In the genomic region with DNA sequence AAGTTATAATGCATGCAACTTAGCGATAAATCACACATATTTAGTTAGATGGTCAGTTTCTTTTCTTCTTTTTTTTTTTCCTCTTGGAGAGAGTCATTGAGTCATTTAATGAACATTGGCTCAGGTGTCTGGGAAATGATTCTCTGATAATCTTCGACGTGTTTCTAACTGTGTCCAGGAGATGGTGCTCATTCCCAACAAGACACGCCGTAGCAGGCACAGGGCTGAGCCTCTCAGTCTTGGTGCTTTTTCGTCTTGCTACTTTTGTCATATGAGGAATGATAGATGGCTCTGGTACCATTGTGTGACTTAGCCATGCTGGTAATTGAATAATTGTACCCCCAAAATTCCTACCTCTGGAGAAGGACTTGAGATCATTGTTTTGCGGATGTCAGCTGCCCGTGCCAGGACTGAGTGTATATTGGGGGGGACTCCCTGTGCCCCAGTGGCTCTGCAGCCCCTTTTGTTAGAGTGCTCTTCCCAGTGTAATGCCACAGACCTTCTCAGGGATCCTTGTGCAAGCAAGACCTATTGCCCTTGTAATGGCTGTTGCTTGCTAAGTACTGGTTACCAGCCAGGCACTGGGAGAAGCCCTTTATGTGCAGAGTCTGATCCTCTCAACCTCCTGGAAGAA, we compare ENCODE assay signal across 8 cellular contexts.
DNase-seq lines count a peak whose midpoint lies in the region; ATAC-seq and TF ChIP-seq lines count a peak whose summit lies in the region.

No MANE protein-coding gene starts in this region.

- no peak overlapping the region for H3K4me3 Mint-ChIP-seq in type B pancreatic cell

- DNase-seq in Daoy (ENCODE audit: low read depth) (peak; percentile 5), NCI-H748 treated with DMSO at 0.1 percent for 48 hours (lab: John Stamatoyannopoulos, UW) (peak; percentile 78), cardiac fibroblast (ENCODE audit: low read depth in 2 of 2) (peak; percentile 48 to 64), kidney tubule cell (ENCODE audit: low spot score) (peak; percentile 69), type B pancreatic cell (ENCODE audit: extremely low spot score, unreplicated experiment) (no peak)
- DNase-seq in activated CD8-positive, alpha-beta memory T cell treated with anti-CD3 and anti-CD28 coated beads, Interleukin-2, amount 50 U/mL, for 48 hours = no peak

- H3K4me3 ChIP-seq in cardiac fibroblast (replicated peaks in 1 of 2; ENCODE audit: low read depth in 2 of 2, low read length in 2 of 2) = no peak overlapping the region

- no peak overlapping the region for H3K27ac Mint-ChIP-seq in type B pancreatic cell

- TF ChIP-seq CTCF in cardiac fibroblast (IDR thresholded peaks at IDR 0.05; ENCODE audit: low read depth, low read length) (peak; percentile 56), type B pancreatic cell (conservative IDR thresholded peaks at IDR 0.05) (peak; percentile 89)

- H3K36me3 Mint-ChIP-seq in type B pancreatic cell = no peaks in the 10 kb centered on the region

- H3K4me1 Mint-ChIP-seq in type B pancreatic cell (ENCODE audit: unreplicated experiment) = peaks cover 16% of the 10 kb centered on the region

- H3K9me3 Mint-ChIP-seq in type B pancreatic cell = no peaks in the 10 kb centered on the region

- H3K27me3 Mint-ChIP-seq in type B pancreatic cell = peaks cover 14% of the 10 kb centered on the region

- ATAC-seq in GM19438 (IDR thresholded peaks at IDR 0.05; ENCODE audit: low read depth, unreplicated experiment) (peak; percentile 79), HG03457 (IDR thresholded peaks at IDR 0.05; ENCODE audit: unreplicated experiment) (peak; percentile 79)

Comparison
In these comparisons a context has a peak if more than half of its experiments do, and no peak if none do; other contexts are left out.
1. DNase-seq: peak in Daoy (single experiment), NCI-H748 treated with DMSO at 0.1 percent for 48 hours (single experiment), cardiac fibroblast (2 of 2) and kidney tubule cell (single experiment); none in type B pancreatic cell (single experiment) and activated CD8-positive, alpha-beta memory T cell treated with anti-CD3 and anti-CD28 coated beads, Interleukin-2, amount 50 U/mL, for 48 hours (single experiment).